ENCODE assay signal across 13 cellular contexts in genomic region chr3:148790841-148791240, GRCh38. TPM values are rescaled to one million over a fixed set of nuclear protein-coding genes. Genes with fewer than 3 reads are reported as not detected.
DNase-seq lines count a peak whose midpoint lies in the region; ATAC-seq, FAIRE-seq and TF ChIP-seq lines count a peak whose summit lies in the region.
"Had no signal": no experiment of that assay in that cellular context is flagged by ENCODE, and none has a peak within 500 bp of the region (broad histone marks: within the 10 kb centered on the region; RNA-seq: fewer than 3 reads in every experiment).

No MANE protein-coding gene starts in this region.

- 18 to 36% (median 22%) methylated on average over 1 of the region's 1 CpG for WGBS in heart left ventricle, 4 donors

- peak; percentile 86 for DNase-seq in Ammon's horn (ENCODE audit: low spot score)
- peak; percentile 58 for DNase-seq in astrocyte (ENCODE audit: low read depth)
- peak in 3 of 5 donors; percentile 25 to 35 (median 32) for DNase-seq in heart left ventricle
- DNase-seq in posterior cingulate gyrus, result peak in 7 of 10 donors; percentile 13 to 86 (median 51)
- DNase-seq in activated CD4-positive, alpha-beta memory T cell treated with anti-CD3 and anti-CD28 coated beads, Interleukin-2, amount 10 ng/mL, durations not matched to agents 7 days and 5 days, result no peak
- no peak for DNase-seq in T-cell
- DNase-seq in chondrocyte (ENCODE audit: low spot score), result no peak
- DNase-seq in stimulated activated naive CD4-positive, alpha-beta T cell treated with Interleukin-2 at 50 U/mL for 16 hours (lab: John Stamatoyannopoulos, UW), result no peak
- DNase-seq: dermis blood vessel endothelial cell, EL had no signal

- FAIRE-seq in astrocyte (lab: Jason Lieb, UNC), result no peak
- FAIRE-seq: HTR-8/SVneo had no signal

- H3K27ac Mint-ChIP-seq in astrocyte (ENCODE audit: unreplicated experiment), result no peak overlapping the region
- no peak overlapping the region for H3K27ac Mint-ChIP-seq in activated CD4-positive, alpha-beta memory T cell treated with anti-CD3 and anti-CD28 coated beads, Interleukin-2, amount 10 ng/mL, durations not matched to agents 7 days and 5 days
- H3K27ac Mint-ChIP-seq in T-cell, result no peak overlapping the region
- no peak overlapping the region for H3K27ac Mint-ChIP-seq in chondrocyte (ENCODE audit: unreplicated experiment)

- no peak for TF ChIP-seq CTCF in astrocyte (IDR thresholded peaks at IDR 0.05; ENCODE audit: insufficient read depth, low read depth, low read length)
- no peak for TF ChIP-seq CTCF in heart left ventricle (IDR thresholded peaks at IDR 0.05)
- no peak for TF ChIP-seq CTCF in chondrocyte (IDR thresholded peaks at IDR 0.05)

- H3K9me3 Mint-ChIP-seq in astrocyte (ENCODE audit: unreplicated experiment) (no peaks in the 10 kb centered on the region), T-cell (peaks cover 0 to 4% (median 0%) of the 10 kb centered on the region in 3 donors), chondrocyte (ENCODE audit: low read depth) (no peaks in the 10 kb centered on the region)
- H3K9me3 Mint-ChIP-seq in activated CD4-positive, alpha-beta memory T cell treated with anti-CD3 and anti-CD28 coated beads, Interleukin-2, amount 10 ng/mL, durations not matched to agents 7 days and 5 days, result no peaks in the 10 kb centered on the region

- H3K27ac ChIP-seq in astrocyte (ENCODE audit: low read depth, low read length), result no peak overlapping the region
- peak overlapping the region in 4 of 12 donors; percentile 15 to 87 (median 34) for H3K27ac ChIP-seq in heart left ventricle
- H3K27ac ChIP-seq: RWPE1 had no signal

- H3K36me3 Mint-ChIP-seq in astrocyte (ENCODE audit: low read depth, unreplicated experiment) (no peaks in the 10 kb centered on the region), T-cell (no peaks in the 10 kb centered on the region), chondrocyte (ENCODE audit: low read depth) (no peaks in the 10 kb centered on the region)
- H3K36me3 Mint-ChIP-seq in activated CD4-positive, alpha-beta memory T cell treated with anti-CD3 and anti-CD28 coated beads, Interleukin-2, amount 10 ng/mL, durations not matched to agents 7 days and 5 days (ENCODE audit: low read depth), result no peaks in the 10 kb centered on the region

- no peak overlapping the region for H3K9ac ChIP-seq in astrocyte (ENCODE audit: low read length)

- H3K27me3 ChIP-seq in astrocyte (ENCODE audit: insufficient read depth, low read length) (no peaks in the 10 kb centered on the region), heart left ventricle (no peaks in the 10 kb centered on the region)

- H3K9me3 ChIP-seq in astrocyte (ENCODE audit: insufficient read depth, low read depth, low read length), result no peaks in the 10 kb centered on the region
- H3K9me3 ChIP-seq in heart left ventricle, result peaks cover 0 to 6% (median 0%) of the 10 kb centered on the region in 12 donors

- H3K79me2 ChIP-seq in astrocyte (ENCODE audit: insufficient read depth, low read length), result no peaks in the 10 kb centered on the region

- H3K4me1 Mint-ChIP-seq in astrocyte (ENCODE audit: low read depth, unreplicated experiment), result peaks cover 3% of the 10 kb centered on the region
- no peaks in the 10 kb centered on the region for H3K4me1 Mint-ChIP-seq in activated CD4-positive, alpha-beta memory T cell treated with anti-CD3 and anti-CD28 coated beads, Interleukin-2, amount 10 ng/mL, durations not matched to agents 7 days and 5 days
- no peaks in the 10 kb centered on the region for H3K4me1 Mint-ChIP-seq in T-cell
- peaks cover 29% of the 10 kb centered on the region for H3K4me1 Mint-ChIP-seq in chondrocyte (ENCODE audit: low read depth)

- H3K4me2 ChIP-seq in astrocyte (ENCODE audit: low read length), result no peak overlapping the region

- H3K36me3 ChIP-seq in astrocyte (ENCODE audit: insufficient read depth, low read length) (no peaks in the 10 kb centered on the region), heart left ventricle (no peaks in the 10 kb centered on the region)

- CTCF ChIA-PET in activated CD4-positive, alpha-beta memory T cell treated with anti-CD3 and anti-CD28 coated beads, Interleukin-2, amount 10 ng/mL, durations not matched to agents 7 days and 5 days (lab: Charles Lee), result no interaction called here
- CTCF ChIA-PET in T-cell (lab: Charles Lee), result no interaction called here

- no peaks in the 10 kb centered on the region for H4K20me1 ChIP-seq in astrocyte (ENCODE audit: insufficient read depth, low read length)

- intact Hi-C loops in heart left ventricle (cut with DNase I) (no loop called here), posterior cingulate gyrus (cut with DNase I) (no loop called here)

- POLR2A ChIA-PET in activated CD4-positive, alpha-beta memory T cell treated with anti-CD3 and anti-CD28 coated beads, Interleukin-2, amount 10 ng/mL, durations not matched to agents 7 days and 5 days (lab: Charles Lee), result no interaction called here
- POLR2A ChIA-PET in T-cell (lab: Charles Lee), result no interaction called here

- no peak overlapping the region for H3K4me3 ChIP-seq in astrocyte (ENCODE audit: insufficient read depth, low read depth, low read length)
- no peak overlapping the region for H3K4me3 ChIP-seq in heart left ventricle

- H3K4me1 ChIP-seq in astrocyte (ENCODE audit: insufficient read depth, low read length) (no peaks in the 10 kb centered on the region), heart left ventricle (peaks cover 0 to 16% (median 0%) of the 10 kb centered on the region in 12 donors)

- H2AFZ ChIP-seq in astrocyte (ENCODE audit: low read depth, low read length), result no peak overlapping the region

- ATAC-seq in heart left ventricle, result peak; percentile 28 to 69 (median 50)
- ATAC-seq in T-cell (replicated peaks in 1 of 4), result no peak

- H3K4me3 Mint-ChIP-seq in astrocyte (ENCODE audit: unreplicated experiment) (no peak overlapping the region), T-cell (no peak overlapping the region), chondrocyte (ENCODE audit: unreplicated experiment) (no peak overlapping the region)
- H3K4me3 Mint-ChIP-seq in activated CD4-positive, alpha-beta memory T cell treated with anti-CD3 and anti-CD28 coated beads, Interleukin-2, amount 10 ng/mL, durations not matched to agents 7 days and 5 days, result no peak overlapping the region

- H3K27me3 Mint-ChIP-seq in astrocyte (ENCODE audit: low read depth, unreplicated experiment) (no peaks in the 10 kb centered on the region), T-cell (peaks cover 0 to 5% of the 10 kb centered on the region in 2 donors), chondrocyte (ENCODE audit: low read depth) (no peaks in the 10 kb centered on the region)
- no peaks in the 10 kb centered on the region for H3K27me3 Mint-ChIP-seq in activated CD4-positive, alpha-beta memory T cell treated with anti-CD3 and anti-CD28 coated beads, Interleukin-2, amount 10 ng/mL, durations not matched to agents 7 days and 5 days

- TF ChIP-seq POLR2A in heart left ventricle (IDR thresholded peaks at IDR 0.05), result no peak

RNA-seq across cellular contexts. Expression of gene CPB1, which starts 36.8 kb away (rescaled TPM):
- total RNA-seq in astrocyte (not detected in 2 replicates), heart left ventricle (10 to 100 TPM in 1 of 9 donors, 1 to 10 TPM in 3, under 1 TPM in 1, not detected in 4; 0.67 to 27.7 (median 2.1) TPM), T-cell (1 to 10 TPM in 3 of 5 donors, not detected in 2; 7.4 to 9.2 (median 8.0) TPM), chondrocyte (not detected in 3 replicates)
- under 1 TPM in 1 of 2 donors, not detected in 1; 0.08 TPM for polyA plus RNA-seq in heart left ventricle
- total RNA-seq in activated CD4-positive, alpha-beta memory T cell treated with anti-CD3 and anti-CD28 coated beads, Interleukin-2, amount 10 ng/mL, durations not matched to agents 7 days and 5 days, result not detected
- total RNA-seq: dermis blood vessel endothelial cell had no signal
- polyA plus RNA-seq: AG04450 had no signal

Comparison
In these comparisons a context has a peak if more than half of its experiments do, and no peak if none do; other contexts are left out.
1. DNase-seq: peak in Ammon's horn (single experiment), astrocyte (single experiment), heart left ventricle (3 of 5) and posterior cingulate gyrus (7 of 10); none in activated CD4-positive, alpha-beta memory T cell treated with anti-CD3 and anti-CD28 coated beads, Interleukin-2, amount 10 ng/mL, durations not matched to agents 7 days and 5 days (single experiment), T-cell (0 of 34), chondrocyte (single experiment) and stimulated activated naive CD4-positive, alpha-beta T cell treated with Interleukin-2 at 50 U/mL for 16 hours (single experiment).
2. ATAC-seq: peak in heart left ventricle (4 of 4); none in T-cell (0 of 4).